Comparison of ENCODE assay signal across 1 cellular context in genomic region chr7:99324966-99325596, GRCh38.
TF ChIP-seq lines count a peak whose summit lies in the region.

No MANE protein-coding gene starts in this region.

TF ChIP-seq in SK-N-SH treated with all-trans-retinoic acid at 6 μM for 48 hours, 23 proteins besides CTCF, POLR2A, EP300 and RAD21 (continued from another document):
- no peak for TF ChIP-seq TSHZ2 (CRISPR knock-in tag; IDR thresholded peaks at IDR 0.05)
- no peak for TF ChIP-seq BACH2 (CRISPR knock-in tag; IDR thresholded peaks at IDR 0.05; ENCODE audit: borderline replicate concordance)
TF ChIP-seq in SK-N-SH treated with all-trans-retinoic acid at 6 μM for 48 hours: peak in this region for 0.
